Comparison of ENCODE assay signal across 18 cellular contexts in genomic region chr17:14387036-14387435, GRCh38.
DNase-seq lines count a peak whose midpoint lies in the region; ATAC-seq and TF ChIP-seq lines count a peak whose summit lies in the region.
"Had no signal": no experiment of that assay in that cellular context is flagged by ENCODE, and none has a peak within 500 bp of the region (broad histone marks: within the 10 kb centered on the region; RNA-seq: fewer than 3 reads in every experiment).

No MANE protein-coding gene starts in this region.

- H3K27me3 ChIP-seq in thyroid gland (no peaks in the 10 kb centered on the region), gastrocnemius medialis (no peaks in the 10 kb centered on the region)
- H3K27me3 ChIP-seq: BLaER1 had no signal

- peak; percentile 61 for DNase-seq in NCI-H82 (lab: John Stamatoyannopoulos, UW)
- DNase-seq in NCI-H82 treated with DMSO at 0.1 percent for 48 hours (lab: John Stamatoyannopoulos, UW; ENCODE audit: unreplicated experiment), result no peak
- DNase-seq in OCI-LY7 (ENCODE audit: low spot score), result no peak
- DNase-seq in left lobe of liver (ENCODE audit: low spot score), result no peak
- peak; percentile 37 to 56 for DNase-seq in thyroid gland
- no peak for DNase-seq in NK-92 (lab: John Stamatoyannopoulos, UW; ENCODE audit: unreplicated experiment)
- DNase-seq in gastrocnemius medialis, result no peak
- DNase-seq: AML-193; CD4-positive, alpha-beta memory T cell; DMS153; DMS79; GDM1; IMR-90 had no signal

- H4K20me1 ChIP-seq in OCI-LY7 (ENCODE audit: insufficient read depth, low read length), result no peaks in the 10 kb centered on the region
- H4K20me1 ChIP-seq: BLaER1 had no signal

- no peaks in the 10 kb centered on the region; the same call in 1 of the 2 replicates for H3K36me3 ChIP-seq in OCI-LY7 (ENCODE audit: insufficient read depth, low read length)
- H3K36me3 ChIP-seq in thyroid gland, result no peaks in the 10 kb centered on the region
- H3K36me3 ChIP-seq in gastrocnemius medialis, result no peaks in the 10 kb centered on the region
- H3K36me3 ChIP-seq: BLaER1, HAP-1 had no signal

- TF ChIP-seq POLR2A in thyroid gland (IDR thresholded peaks at IDR 0.05) (no peak), gastrocnemius medialis (IDR thresholded peaks at IDR 0.05) (no peak)

- TF ChIP-seq CTCF in OCI-LY7 (conservative IDR thresholded peaks at IDR 0.05; ENCODE audit: low read length), result no peak
- no peak for TF ChIP-seq CTCF in thyroid gland (IDR thresholded peaks at IDR 0.05)
- TF ChIP-seq CTCF in gastrocnemius medialis (IDR thresholded peaks at IDR 0.05 in 4 of 5, conservative IDR thresholded peaks at IDR 0.05 in 1 of 5), result no peak

- intact Hi-C loops in OCI-LY7 (cut with micrococcal nuclease; ENCODE audit: unreplicated experiment) (no loop called here), thyroid gland (cut with DNase I) (no loop called here), gastrocnemius medialis (cut with DNase I; ENCODE audit: low total_unique reads) (no loop called here)

- H3K4me1 ChIP-seq in OCI-LY7 (ENCODE audit: insufficient read depth, low read length, poor library complexity, severe bottlenecking) (no peaks in the 10 kb centered on the region), thyroid gland (no peaks in the 10 kb centered on the region), gastrocnemius medialis (no peaks in the 10 kb centered on the region)
- H3K4me1 ChIP-seq: A549, BLaER1, HAP-1 had no signal

- peaks cover 19% of the 10 kb centered on the region; the same call in 1 of the 2 replicates for H3K9me3 ChIP-seq in OCI-LY7 (ENCODE audit: low read length)
- H3K9me3 ChIP-seq in thyroid gland, result no peaks in the 10 kb centered on the region
- H3K9me3 ChIP-seq in gastrocnemius medialis, result no peaks in the 10 kb centered on the region
- H3K9me3 ChIP-seq: A549 had no signal

- CTCF ChIA-PET in OCI-LY7 (lab: Charles Lee; ENCODE audit: unreplicated experiment), result no interaction called here

- 46 to 62% methylated on average over 7 of the region's 7 CpGs for WGBS in thyroid gland, 2 donors

- H3K4me3 ChIP-seq in OCI-LY7 (ENCODE audit: low read depth, low read length, poor library complexity, severe bottlenecking) (no peak overlapping the region), thyroid gland (replicated peaks in 1 of 3) (no peak overlapping the region), gastrocnemius medialis (no peak overlapping the region)
- H3K4me3 ChIP-seq: A549, BLaER1, HAP-1 had no signal

- H2AFZ ChIP-seq in OCI-LY7 (ENCODE audit: low read length), result 0 out of 2 replicates have a peak overlapping the region, but pooled peaks have one; percentile 12

- no peaks in the 10 kb centered on the region for H3K9me2 ChIP-seq in OCI-LY7 (ENCODE audit: insufficient read depth, low read length)

- no peak overlapping the region for H3K4me2 ChIP-seq in OCI-LY7 (ENCODE audit: low read length)
- H3K4me2 ChIP-seq: A549, BLaER1 had no signal

- ATAC-seq in left lobe of liver, result peak; percentile 17
- no peak for ATAC-seq in gastrocnemius medialis
- ATAC-seq: A549 had no signal

- in situ Hi-C loops in gastrocnemius medialis (cut with MboI; ENCODE audit: low sequenced_read_pairs in 4 of 4), result no loop called here

- BruUV-seq in OCI-LY7 (replicated peaks; lab: Mats Ljungman, UMichigan), result no TSS peak

- POLR2A ChIA-PET in OCI-LY7 (lab: Charles Lee), result no interaction called here

- H3K27ac ChIP-seq in OCI-LY7 (ENCODE audit: low read depth, low read length, poor library complexity, severe bottlenecking) (no peak overlapping the region), thyroid gland (no peak overlapping the region), gastrocnemius medialis (no peak overlapping the region)
- H3K27ac ChIP-seq: 22Rv1, A549, BLaER1, HL-60 had no signal

- no peaks in the 10 kb centered on the region for H3K79me2 ChIP-seq in OCI-LY7 (ENCODE audit: insufficient read depth, low read depth, low read length)

Comparison
In these comparisons a context has a peak if more than half of its experiments do, and no peak if none do; other contexts are left out.
1. DNase-seq: peak in NCI-H82 (single experiment) and thyroid gland (2 of 2); none in NCI-H82 treated with DMSO at 0.1 percent for 48 hours (single experiment), OCI-LY7 (single experiment), left lobe of liver (single experiment), NK-92 (single experiment) and gastrocnemius medialis (0 of 2).